In the genomic region with DNA sequence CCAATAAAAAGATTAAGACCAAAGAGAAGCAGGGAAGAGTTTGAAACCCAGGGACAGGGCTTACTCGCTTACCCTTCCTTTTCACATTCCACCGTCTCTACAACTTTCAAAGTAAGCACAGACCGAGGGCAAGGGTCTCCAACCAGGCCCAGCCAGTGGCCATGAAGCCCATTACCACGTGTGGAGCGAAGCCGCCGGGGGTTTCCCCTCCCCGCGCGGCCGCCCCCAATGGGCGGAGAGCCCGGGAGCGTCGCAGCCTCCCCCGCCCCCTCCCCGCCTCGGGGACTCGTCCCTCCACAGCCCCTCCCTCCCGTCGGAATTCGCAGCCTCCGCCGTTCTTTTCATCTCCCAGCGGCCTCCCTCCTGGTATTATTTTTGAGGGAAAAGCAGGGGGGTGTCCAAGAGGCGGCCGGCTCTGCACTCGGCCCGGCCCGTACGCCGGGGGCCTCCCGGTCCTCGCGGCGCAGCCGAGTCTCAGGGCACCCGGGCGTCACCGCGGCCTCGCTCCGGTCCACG, we compare ENCODE assay signal across 1 cellular context.
A peak's percentile ranks its signal among the peaks of the same experiment; 100 is the strongest.
TF ChIP-seq lines count a peak whose summit lies in the region.

No MANE protein-coding gene starts in this region.

TF ChIP-seq in H1, 55 proteins besides CTCF, POLR2A, EP300 and RAD21:
- TF ChIP-seq TBP (IDR thresholded peaks at IDR 0.05; ENCODE audit: low read depth, low read length), result peak; percentile 33; the same call in 1 of the 2 replicates
- TF ChIP-seq CHD2 (IDR thresholded peaks at IDR 0.05; ENCODE audit: low read length), result no peak
- TF ChIP-seq KDM4A (IDR thresholded peaks at IDR 0.05; ENCODE audit: low read depth, low read length, severe bottlenecking), result no peak
- peak; percentile 69 for TF ChIP-seq POLR2AphosphoS5 (IDR thresholded peaks at IDR 0.05; ENCODE audit: low read depth, low read length)
- TF ChIP-seq TEAD4 (IDR thresholded peaks at IDR 0.05; ENCODE audit: low read depth, low read length), result peak; percentile 93
- no peak; a peak in 1 of 4 replicates for TF ChIP-seq HDAC2 (IDR thresholded peaks at IDR 0.05; ENCODE audit: borderline replicate concordance in 1 of 2, low read depth in 2 of 2, low read length in 2 of 2)
- TF ChIP-seq CEBPB (IDR thresholded peaks at IDR 0.05; ENCODE audit: low read depth, low read length), result no peak
- no peak for TF ChIP-seq ZNF274 (IDR thresholded peaks at IDR 0.05; ENCODE audit: borderline replicate concordance, extremely low read depth, low read length)
- TF ChIP-seq, protein P1, sequence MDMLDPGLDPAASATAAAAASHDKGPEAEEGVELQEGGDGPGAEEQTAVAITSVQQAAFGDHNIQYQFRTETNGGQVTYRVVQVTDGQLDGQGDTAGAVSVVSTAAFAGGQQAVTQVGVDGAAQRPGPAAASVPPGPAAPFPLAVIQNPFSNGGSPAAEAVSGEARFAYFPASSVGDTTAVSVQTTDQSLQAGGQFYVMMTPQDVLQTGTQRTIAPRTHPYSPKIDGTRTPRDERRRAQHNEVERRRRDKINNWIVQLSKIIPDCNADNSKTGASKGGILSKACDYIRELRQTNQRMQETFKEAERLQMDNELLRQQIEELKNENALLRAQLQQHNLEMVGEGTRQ (IDR thresholded peaks at IDR 0.05; ENCODE audit: low read length), result 0 out of 2 replicates have a peak, but pooled peaks have one; percentile 35
- TF ChIP-seq SIN3A (conservative IDR thresholded peaks at IDR 0.05 in 1 of 2, IDR thresholded peaks at IDR 0.05 in 1 of 2; ENCODE audit: low read depth in 1 of 2, low read length in 2 of 2), result 0 out of 4 replicates have a peak, but pooled peaks of 1 of the 2 experiments have one; percentile 55
- TF ChIP-seq, protein P2, sequence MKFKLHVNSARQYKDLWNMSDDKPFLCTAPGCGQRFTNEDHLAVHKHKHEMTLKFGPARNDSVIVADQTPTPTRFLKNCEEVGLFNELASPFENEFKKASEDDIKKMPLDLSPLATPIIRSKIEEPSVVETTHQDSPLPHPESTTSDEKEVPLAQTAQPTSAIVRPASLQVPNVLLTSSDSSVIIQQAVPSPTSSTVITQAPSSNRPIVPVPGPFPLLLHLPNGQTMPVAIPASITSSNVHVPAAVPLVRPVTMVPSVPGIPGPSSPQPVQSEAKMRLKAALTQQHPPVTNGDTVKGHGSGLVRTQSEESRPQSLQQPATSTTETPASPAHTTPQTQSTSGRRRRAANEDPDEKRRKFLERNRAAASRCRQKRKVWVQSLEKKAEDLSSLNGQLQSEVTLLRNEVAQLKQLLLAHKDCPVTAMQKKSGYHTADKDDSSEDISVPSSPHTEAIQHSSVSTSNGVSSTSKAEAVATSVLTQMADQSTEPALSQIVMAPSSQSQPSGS (IDR thresholded peaks at IDR 0.05; ENCODE audit: low read length), result no peak
- no peak for TF ChIP-seq KDM1A (IDR thresholded peaks at IDR 0.05; ENCODE audit: borderline replicate concordance, low read length)
- no peak for TF ChIP-seq TCF12 (IDR thresholded peaks at IDR 0.05; ENCODE audit: low read depth, low read length)
- peak; percentile 42; the same call in 1 of the 2 replicates for TF ChIP-seq BACH1 (IDR thresholded peaks at IDR 0.05; ENCODE audit: low read length)
- no peak for TF ChIP-seq EZH2 (IDR thresholded peaks at IDR 0.05; ENCODE audit: low read depth, low read length, severe bottlenecking)
- TF ChIP-seq SAP30 (IDR thresholded peaks at IDR 0.05; ENCODE audit: insufficient read depth, insufficient replicate concordance, low read length), result peak; percentile 76
- TF ChIP-seq, protein P3, sequence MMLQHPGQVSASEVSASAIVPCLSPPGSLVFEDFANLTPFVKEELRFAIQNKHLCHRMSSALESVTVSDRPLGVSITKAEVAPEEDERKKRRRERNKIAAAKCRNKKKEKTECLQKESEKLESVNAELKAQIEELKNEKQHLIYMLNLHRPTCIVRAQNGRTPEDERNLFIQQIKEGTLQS (IDR thresholded peaks at IDR 0.05; ENCODE audit: insufficient read depth, low read depth, low read length), result no peak
- TF ChIP-seq, protein P4, sequence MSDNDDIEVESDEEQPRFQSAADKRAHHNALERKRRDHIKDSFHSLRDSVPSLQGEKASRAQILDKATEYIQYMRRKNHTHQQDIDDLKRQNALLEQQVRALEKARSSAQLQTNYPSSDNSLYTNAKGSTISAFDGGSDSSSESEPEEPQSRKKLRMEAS (IDR thresholded peaks at IDR 0.05), result peak; percentile 77
- no peak for TF ChIP-seq FOSL1 (IDR thresholded peaks at IDR 0.05; ENCODE audit: insufficient read depth, low read depth, low read length)
- no peak for TF ChIP-seq RNF2 (IDR thresholded peaks at IDR 0.05; ENCODE audit: borderline replicate concordance, low read depth, low read length, missing control alignments, poor library complexity, severe bottlenecking)
